In the genomic region with DNA sequence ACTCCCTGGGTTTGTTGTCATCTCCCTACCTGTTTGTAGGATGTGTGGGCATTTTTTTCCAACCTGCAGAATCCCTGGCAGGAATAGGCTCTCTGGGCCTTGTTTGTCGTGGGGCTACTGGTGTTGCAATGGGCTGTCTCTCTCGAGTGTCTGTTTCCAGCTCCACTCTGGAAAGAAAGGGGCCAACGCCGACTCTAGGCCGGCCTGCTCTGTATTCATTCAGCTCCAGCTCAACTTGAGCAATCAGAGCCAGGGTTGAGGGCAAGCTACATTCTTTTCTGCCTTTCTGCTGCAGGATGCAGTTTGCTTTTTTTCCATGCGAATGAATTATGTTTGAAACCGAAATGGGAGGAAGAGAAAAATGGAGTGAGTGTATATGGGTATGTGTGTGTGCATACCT, we compare ENCODE assay signal across 8 cellular contexts. TPM values are rescaled to one million over a fixed set of nuclear protein-coding genes. Genes with fewer than 3 reads are reported as not detected.
A peak's percentile ranks its signal among the peaks of the same experiment; 100 is the strongest.
DNase-seq lines count a peak whose midpoint lies in the region; ATAC-seq and TF ChIP-seq lines count a peak whose summit lies in the region.

No MANE protein-coding gene starts in this region.

- H3K36me3 Mint-ChIP-seq in activated naive CD4-positive, alpha-beta T cell treated with anti-CD3 and anti-CD28 coated beads, Interleukin-2, amount 50 U/mL, for 72 hours, result no peaks in the 10 kb centered on the region

- H2AFZ ChIP-seq in smooth muscle cell (ENCODE audit: low read depth), result no peak overlapping the region

- intact Hi-C loops in left lung (cut with DNase I), result no loop called here
- intact Hi-C loops in left colon (cut with DNase I, micrococcal nuclease), result no loop called here

- peak overlapping the region; percentile 66 for H3K4me3 ChIP-seq in HAP-1
- peak overlapping the region; percentile 12 to 74 for H3K4me3 ChIP-seq in cardiac fibroblast (replicated peaks in 1 of 2; ENCODE audit: low read depth in 2 of 2, low read length in 2 of 2)
- peak overlapping the region in 1 of 2 donors; percentile 67 for H3K4me3 ChIP-seq in left lung
- peak overlapping the region; percentile 93 for H3K4me3 ChIP-seq in smooth muscle cell

- peaks cover 34% of the 10 kb centered on the region for H3K36me3 ChIP-seq in HAP-1 (replicated peaks)
- H3K36me3 ChIP-seq in left lung, result peaks cover 0 to 38% of the 10 kb centered on the region in 2 donors
- H3K36me3 ChIP-seq in smooth muscle cell (ENCODE audit: low read depth), result no peaks in the 10 kb centered on the region

- H4K20me1 ChIP-seq in smooth muscle cell (ENCODE audit: low read depth), result peaks cover 49% of the 10 kb centered on the region

- H3K79me2 ChIP-seq in smooth muscle cell (ENCODE audit: low read depth), result peaks cover 52% of the 10 kb centered on the region

- no peaks in the 10 kb centered on the region for H3K9me3 ChIP-seq in HAP-1
- H3K9me3 ChIP-seq in left lung, result no peaks in the 10 kb centered on the region
- no peaks in the 10 kb centered on the region for H3K9me3 ChIP-seq in smooth muscle cell (replicated peaks; ENCODE audit: low read depth)

- TF ChIP-seq CTCF in cardiac fibroblast (IDR thresholded peaks at IDR 0.05; ENCODE audit: low read depth, low read length) (no peak), left lung (IDR thresholded peaks at IDR 0.05) (no peak), smooth muscle cell (IDR thresholded peaks at IDR 0.05; ENCODE audit: borderline replicate concordance, insufficient read depth, poor library complexity, severe bottlenecking) (no peak)

- no peak overlapping the region for H3K27ac Mint-ChIP-seq in activated naive CD4-positive, alpha-beta T cell treated with anti-CD3 and anti-CD28 coated beads, Interleukin-2, amount 50 U/mL, for 72 hours

- H3K9me3 Mint-ChIP-seq in activated naive CD4-positive, alpha-beta T cell treated with anti-CD3 and anti-CD28 coated beads, Interleukin-2, amount 50 U/mL, for 72 hours, result peaks cover 0 to 5% of the 10 kb centered on the region in 2 donors

- H3K9ac ChIP-seq in smooth muscle cell (ENCODE audit: low read depth), result no peak overlapping the region

- H3K27ac ChIP-seq in left lung (peak overlapping the region in 1 of 2 donors; percentile 83), smooth muscle cell (ENCODE audit: low read depth) (peak overlapping the region; percentile 85)

- no peak for DNase-seq in HAP-1 (ENCODE audit: low spot score in 2 of 2)
- peak; percentile 37 to 76 for DNase-seq in cardiac fibroblast (ENCODE audit: low read depth in 2 of 2)
- no peak for DNase-seq in left lung
- DNase-seq in smooth muscle cell (lab: John Stamatoyannopoulos, UW; ENCODE audit: unreplicated experiment), result no peak
- no peak for DNase-seq in activated naive CD4-positive, alpha-beta T cell treated with anti-CD3 and anti-CD28 coated beads, Interleukin-2, amount 50 U/mL, for 72 hours (ENCODE audit: low spot score in 2 of 2)
- DNase-seq in HT-29 (ENCODE audit: low spot score), result no peak
- DNase-seq in left colon, result no peak

- H3K4me1 ChIP-seq in HAP-1 (peaks cover 24% of the 10 kb centered on the region), left lung (peaks cover 30 to 76% of the 10 kb centered on the region in 2 donors), smooth muscle cell (ENCODE audit: low read depth) (peaks cover 21% of the 10 kb centered on the region)

- peak overlapping the region; percentile 95 for H3K4me2 ChIP-seq in smooth muscle cell

- in situ Hi-C loops in HAP-1 (cut with MboI; ENCODE audit: low sequenced_read_pairs), result no loop called here

- no peaks in the 10 kb centered on the region for H3K27me3 ChIP-seq in HAP-1 (ENCODE audit: low read depth)
- no peaks in the 10 kb centered on the region for H3K27me3 ChIP-seq in left lung
- no peaks in the 10 kb centered on the region for H3K27me3 ChIP-seq in smooth muscle cell (ENCODE audit: low read depth)

- WGBS in smooth muscle cell (ENCODE audit: low lambda C conversion rate), result 18% methylated on average over 7 of the region's 7 CpGs

- H3F3A ChIP-seq in smooth muscle cell (ENCODE audit: low read depth), result peaks cover 15% of the 10 kb centered on the region

- ATAC-seq in left lung (peak; percentile 17), GM21737 (IDR thresholded peaks at IDR 0.05; ENCODE audit: unreplicated experiment) (no peak), left colon (no peak)
- no peak for ATAC-seq in activated naive CD4-positive, alpha-beta T cell treated with anti-CD3 and anti-CD28 coated beads, Interleukin-2, amount 50 U/mL, for 72 hours

RNA-seq across cellular contexts. Expression of gene JDP2, which starts 2.3 kb away (rescaled TPM):
- total RNA-seq in left lung (10 to 100 TPM; 56.8 to 57.6 TPM), smooth muscle cell (70.3 and 71.2 TPM in 2 replicates), left colon (10 to 100 TPM; 29.5 to 40.1 TPM)
- polyA plus RNA-seq in smooth muscle cell, result 98.9 and 126 TPM in 2 replicates
- total RNA-seq in activated naive CD4-positive, alpha-beta T cell treated with anti-CD3 and anti-CD28 coated beads, Interleukin-2, amount 50 U/mL, for 72 hours, result 1 to 10 TPM in 1 of 2 donors, under 1 TPM in 1; 0.46 to 2.0 TPM
- total RNA-seq in HT-29 (2014; rRNA removed; shearing (Covaris generic)), result 15.5 and 16.0 TPM in 2 replicates

Comparison
In these comparisons a context has a peak if more than half of its experiments do, and no peak if none do; other contexts are left out.
1. DNase-seq: peak in cardiac fibroblast (2 of 2); none in HAP-1 (0 of 2), left lung (0 of 2), smooth muscle cell (single experiment), activated naive CD4-positive, alpha-beta T cell treated with anti-CD3 and anti-CD28 coated beads, Interleukin-2, amount 50 U/mL, for 72 hours (0 of 2), HT-29 (single experiment) and left colon (0 of 2).